1 cellular context compared by ENCODE assay signal in the genomic region with DNA sequence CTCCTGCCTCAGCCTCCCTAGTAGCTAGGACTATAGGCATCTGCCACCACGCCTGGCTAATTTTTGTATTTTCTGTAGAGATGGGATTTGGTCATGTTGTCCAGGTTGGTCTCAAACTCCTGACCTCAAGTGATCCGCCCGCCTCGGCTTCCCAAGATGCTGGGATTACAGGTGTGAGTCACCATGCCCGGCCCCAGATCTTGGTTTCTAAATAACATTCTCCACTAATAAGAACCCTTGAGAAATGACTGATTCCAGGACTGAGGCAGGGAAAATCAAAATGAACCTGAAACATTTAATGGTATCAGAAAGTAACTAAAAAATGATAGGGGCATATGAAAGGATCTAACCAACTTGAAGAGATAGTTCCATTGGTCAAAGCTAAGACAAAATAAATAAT.
TF ChIP-seq lines count a peak whose summit lies in the region.

No MANE protein-coding gene starts in this region.

TF ChIP-seq in GM23338, 12 proteins besides CTCF, POLR2A, EP300 and RAD21 (continued from another document):
- TF ChIP-seq, protein P1, sequence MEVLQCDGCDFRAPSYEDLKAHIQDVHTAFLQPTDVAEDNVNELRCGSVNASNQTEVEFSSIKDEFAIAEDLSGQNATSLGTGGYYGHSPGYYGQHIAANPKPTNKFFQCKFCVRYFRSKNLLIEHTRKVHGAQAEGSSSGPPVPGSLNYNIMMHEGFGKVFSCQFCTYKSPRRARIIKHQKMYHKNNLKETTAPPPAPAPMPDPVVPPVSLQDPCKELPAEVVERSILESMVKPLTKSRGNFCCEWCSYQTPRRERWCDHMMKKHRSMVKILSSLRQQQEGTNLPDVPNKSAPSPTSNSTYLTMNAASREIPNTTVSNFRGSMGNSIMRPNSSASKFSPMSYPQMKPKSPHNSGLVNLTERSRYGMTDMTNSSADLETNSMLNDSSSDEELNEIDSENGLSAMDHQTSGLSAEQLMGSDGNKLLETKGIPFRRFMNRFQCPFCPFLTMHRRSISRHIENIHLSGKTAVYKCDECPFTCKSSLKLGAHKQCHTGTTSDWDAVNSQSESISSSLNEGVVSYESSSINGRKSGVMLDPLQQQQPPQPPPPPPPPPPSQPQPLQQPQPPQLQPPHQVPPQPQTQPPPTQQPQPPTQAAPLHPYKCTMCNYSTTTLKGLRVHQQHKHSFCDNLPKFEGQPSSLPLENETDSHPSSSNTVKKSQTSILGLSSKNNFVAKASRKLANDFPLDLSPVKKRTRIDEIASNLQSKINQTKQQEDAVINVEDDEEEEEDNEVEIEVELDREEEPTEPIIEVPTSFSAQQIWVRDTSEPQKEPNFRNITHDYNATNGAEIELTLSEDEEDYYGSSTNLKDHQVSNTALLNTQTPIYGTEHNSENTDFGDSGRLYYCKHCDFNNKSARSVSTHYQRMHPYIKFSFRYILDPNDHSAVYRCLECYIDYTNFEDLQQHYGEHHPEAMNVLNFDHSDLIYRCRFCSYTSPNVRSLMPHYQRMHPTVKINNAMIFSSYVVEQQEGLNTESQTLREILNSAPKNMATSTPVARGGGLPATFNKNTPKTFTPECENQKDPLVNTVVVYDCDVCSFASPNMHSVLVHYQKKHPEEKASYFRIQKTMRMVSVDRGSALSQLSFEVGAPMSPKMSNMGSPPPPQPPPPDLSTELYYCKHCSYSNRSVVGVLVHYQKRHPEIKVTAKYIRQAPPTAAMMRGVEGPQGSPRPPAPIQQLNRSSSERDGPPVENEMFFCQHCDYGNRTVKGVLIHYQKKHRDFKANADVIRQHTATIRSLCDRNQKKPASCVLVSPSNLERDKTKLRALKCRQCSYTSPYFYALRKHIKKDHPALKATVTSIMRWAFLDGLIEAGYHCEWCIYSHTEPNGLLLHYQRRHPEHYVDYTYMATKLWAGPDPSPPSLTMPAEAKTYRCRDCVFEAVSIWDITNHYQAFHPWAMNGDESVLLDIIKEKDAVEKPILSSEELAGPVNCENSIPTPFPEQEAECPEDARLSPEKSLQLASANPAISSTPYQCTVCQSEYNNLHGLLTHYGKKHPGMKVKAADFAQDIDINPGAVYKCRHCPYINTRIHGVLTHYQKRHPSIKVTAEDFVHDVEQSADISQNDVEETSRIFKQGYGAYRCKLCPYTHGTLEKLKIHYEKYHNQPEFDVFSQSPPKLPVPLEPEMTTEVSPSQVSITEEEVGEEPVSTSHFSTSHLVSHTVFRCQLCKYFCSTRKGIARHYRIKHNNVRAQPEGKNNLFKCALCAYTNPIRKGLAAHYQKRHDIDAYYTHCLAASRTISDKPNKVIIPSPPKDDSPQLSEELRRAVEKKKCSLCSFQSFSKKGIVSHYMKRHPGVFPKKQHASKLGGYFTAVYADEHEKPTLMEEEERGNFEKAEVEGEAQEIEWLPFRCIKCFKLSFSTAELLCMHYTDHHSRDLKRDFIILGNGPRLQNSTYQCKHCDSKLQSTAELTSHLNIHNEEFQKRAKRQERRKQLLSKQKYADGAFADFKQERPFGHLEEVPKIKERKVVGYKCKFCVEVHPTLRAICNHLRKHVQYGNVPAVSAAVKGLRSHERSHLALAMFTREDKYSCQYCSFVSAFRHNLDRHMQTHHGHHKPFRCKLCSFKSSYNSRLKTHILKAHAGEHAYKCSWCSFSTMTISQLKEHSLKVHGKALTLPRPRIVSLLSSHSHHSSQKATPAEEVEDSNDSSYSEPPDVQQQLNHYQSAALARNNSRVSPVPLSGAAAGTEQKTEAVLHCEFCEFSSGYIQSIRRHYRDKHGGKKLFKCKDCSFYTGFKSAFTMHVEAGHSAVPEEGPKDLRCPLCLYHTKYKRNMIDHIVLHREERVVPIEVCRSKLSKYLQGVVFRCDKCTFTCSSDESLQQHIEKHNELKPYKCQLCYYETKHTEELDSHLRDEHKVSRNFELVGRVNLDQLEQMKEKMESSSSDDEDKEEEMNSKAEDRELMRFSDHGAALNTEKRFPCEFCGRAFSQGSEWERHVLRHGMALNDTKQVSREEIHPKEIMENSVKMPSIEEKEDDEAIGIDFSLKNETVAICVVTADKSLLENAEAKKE (CRISPR knock-in tag; IDR thresholded peaks at IDR 0.05) = no peak
- no peak for TF ChIP-seq CREB1 (CRISPR knock-in tag; IDR thresholded peaks at IDR 0.05; ENCODE audit: low read depth)
- no peak for TF ChIP-seq EZH2 (IDR thresholded peaks at IDR 0.05; ENCODE audit: low read depth, unreplicated experiment)
- TF ChIP-seq NANOG (IDR thresholded peaks at IDR 0.05; ENCODE audit: borderline replicate concordance) = no peak
- TF ChIP-seq, protein P2, sequence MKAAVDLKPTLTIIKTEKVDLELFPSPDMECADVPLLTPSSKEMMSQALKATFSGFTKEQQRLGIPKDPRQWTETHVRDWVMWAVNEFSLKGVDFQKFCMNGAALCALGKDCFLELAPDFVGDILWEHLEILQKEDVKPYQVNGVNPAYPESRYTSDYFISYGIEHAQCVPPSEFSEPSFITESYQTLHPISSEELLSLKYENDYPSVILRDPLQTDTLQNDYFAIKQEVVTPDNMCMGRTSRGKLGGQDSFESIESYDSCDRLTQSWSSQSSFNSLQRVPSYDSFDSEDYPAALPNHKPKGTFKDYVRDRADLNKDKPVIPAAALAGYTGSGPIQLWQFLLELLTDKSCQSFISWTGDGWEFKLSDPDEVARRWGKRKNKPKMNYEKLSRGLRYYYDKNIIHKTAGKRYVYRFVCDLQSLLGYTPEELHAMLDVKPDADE (IDR thresholded peaks at IDR 0.05) = no peak
- no peak for TF ChIP-seq POLR2AphosphoS5 (IDR thresholded peaks at IDR 0.05; ENCODE audit: low read depth)
- TF ChIP-seq, protein P3, sequence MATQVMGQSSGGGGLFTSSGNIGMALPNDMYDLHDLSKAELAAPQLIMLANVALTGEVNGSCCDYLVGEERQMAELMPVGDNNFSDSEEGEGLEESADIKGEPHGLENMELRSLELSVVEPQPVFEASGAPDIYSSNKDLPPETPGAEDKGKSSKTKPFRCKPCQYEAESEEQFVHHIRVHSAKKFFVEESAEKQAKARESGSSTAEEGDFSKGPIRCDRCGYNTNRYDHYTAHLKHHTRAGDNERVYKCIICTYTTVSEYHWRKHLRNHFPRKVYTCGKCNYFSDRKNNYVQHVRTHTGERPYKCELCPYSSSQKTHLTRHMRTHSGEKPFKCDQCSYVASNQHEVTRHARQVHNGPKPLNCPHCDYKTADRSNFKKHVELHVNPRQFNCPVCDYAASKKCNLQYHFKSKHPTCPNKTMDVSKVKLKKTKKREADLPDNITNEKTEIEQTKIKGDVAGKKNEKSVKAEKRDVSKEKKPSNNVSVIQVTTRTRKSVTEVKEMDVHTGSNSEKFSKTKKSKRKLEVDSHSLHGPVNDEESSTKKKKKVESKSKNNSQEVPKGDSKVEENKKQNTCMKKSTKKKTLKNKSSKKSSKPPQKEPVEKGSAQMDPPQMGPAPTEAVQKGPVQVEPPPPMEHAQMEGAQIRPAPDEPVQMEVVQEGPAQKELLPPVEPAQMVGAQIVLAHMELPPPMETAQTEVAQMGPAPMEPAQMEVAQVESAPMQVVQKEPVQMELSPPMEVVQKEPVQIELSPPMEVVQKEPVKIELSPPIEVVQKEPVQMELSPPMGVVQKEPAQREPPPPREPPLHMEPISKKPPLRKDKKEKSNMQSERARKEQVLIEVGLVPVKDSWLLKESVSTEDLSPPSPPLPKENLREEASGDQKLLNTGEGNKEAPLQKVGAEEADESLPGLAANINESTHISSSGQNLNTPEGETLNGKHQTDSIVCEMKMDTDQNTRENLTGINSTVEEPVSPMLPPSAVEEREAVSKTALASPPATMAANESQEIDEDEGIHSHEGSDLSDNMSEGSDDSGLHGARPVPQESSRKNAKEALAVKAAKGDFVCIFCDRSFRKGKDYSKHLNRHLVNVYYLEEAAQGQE (IDR thresholded peaks at IDR 0.05; ENCODE audit: unreplicated experiment) = no peak
- no peak for TF ChIP-seq ZNF331 (CRISPR knock-in tag; IDR thresholded peaks at IDR 0.05; ENCODE audit: low read depth)
- TF ChIP-seq ZNF114 (CRISPR knock-in tag; IDR thresholded peaks at IDR 0.05) = no peak
